In genomic region chr11:124762077-124762623, GRCh38 we compare ENCODE assay signal across 8 cellular contexts. TPM values are rescaled to one million over a fixed set of nuclear protein-coding genes. Genes with fewer than 3 reads are reported as not detected.
DNase-seq lines count a peak whose midpoint lies in the region; ATAC-seq and TF ChIP-seq lines count a peak whose summit lies in the region.

TSS of gene ESAM (minus strand) at chr11:124762290. CDS start at chr11:124762154, 136 bp downstream.

- peaks cover 40% of the 10 kb centered on the region for H3K27me3 ChIP-seq in effector memory CD4-positive, alpha-beta T cell (replicated peaks; ENCODE audit: control insufficient read depth, insufficient read depth, low read length, poor library complexity, severe bottlenecking)
- H3K27me3 ChIP-seq in mucosa of stomach (ENCODE audit: control insufficient read depth, insufficient read depth, low read length) = peaks cover 37% of the 10 kb centered on the region

- H3K27me3 Mint-ChIP-seq in activated CD4-positive, alpha-beta T cell treated with anti-CD3 and anti-CD28 coated beads, Interleukin-2, amount 10 ng/mL, durations not matched to agents 7 days and 5 days = peaks cover 42% of the 10 kb centered on the region
- H3K27me3 Mint-ChIP-seq in stimulated activated naive CD8-positive, alpha-beta T cell treated with anti-CD3 and anti-CD28 coated beads, Interleukin-15, amount 100 ng/mL, for 72 hours = peaks cover 47% of the 10 kb centered on the region

- H3K4me3 ChIP-seq in effector memory CD4-positive, alpha-beta T cell (ENCODE audit: insufficient read depth, low read depth, low read length, poor library complexity, severe bottlenecking) = peak within 1 kb of the TSS; percentile 70
- peak within 1 kb of the TSS; percentile 47 for H3K4me3 ChIP-seq in mucosa of stomach (ENCODE audit: low read length)

- no peaks in the 10 kb centered on the region for H3K36me3 ChIP-seq in effector memory CD4-positive, alpha-beta T cell (ENCODE audit: control insufficient read depth, insufficient read depth, low read length)
- no peaks in the 10 kb centered on the region for H3K36me3 ChIP-seq in mucosa of stomach (ENCODE audit: control insufficient read depth, insufficient read depth, low read length)

- no peaks in the 10 kb centered on the region for H3K9me3 Mint-ChIP-seq in activated CD4-positive, alpha-beta T cell treated with anti-CD3 and anti-CD28 coated beads, Interleukin-2, amount 10 ng/mL, durations not matched to agents 7 days and 5 days
- no peaks in the 10 kb centered on the region for H3K9me3 Mint-ChIP-seq in stimulated activated naive CD8-positive, alpha-beta T cell treated with anti-CD3 and anti-CD28 coated beads, Interleukin-15, amount 100 ng/mL, for 72 hours

- H3K36me3 Mint-ChIP-seq in activated CD4-positive, alpha-beta T cell treated with anti-CD3 and anti-CD28 coated beads, Interleukin-2, amount 10 ng/mL, durations not matched to agents 7 days and 5 days (ENCODE audit: low read depth) = peaks cover 5% of the 10 kb centered on the region

- H3K9ac ChIP-seq in mucosa of stomach (ENCODE audit: low read length) = peak within 1 kb of the TSS; percentile 61

- H3K4me1 ChIP-seq in effector memory CD4-positive, alpha-beta T cell (ENCODE audit: control insufficient read depth, insufficient read depth, low read length, poor library complexity, severe bottlenecking) = peaks cover 37% of the 10 kb centered on the region
- H3K4me1 ChIP-seq in mucosa of stomach (ENCODE audit: control insufficient read depth, insufficient read depth, low read length) = peaks cover 50% of the 10 kb centered on the region

- H3K4me3 Mint-ChIP-seq in activated CD4-positive, alpha-beta T cell treated with anti-CD3 and anti-CD28 coated beads, Interleukin-2, amount 10 ng/mL, durations not matched to agents 7 days and 5 days = peak within 1 kb of the TSS; percentile 85
- H3K4me3 Mint-ChIP-seq in stimulated activated naive CD8-positive, alpha-beta T cell treated with anti-CD3 and anti-CD28 coated beads, Interleukin-15, amount 100 ng/mL, for 72 hours = peak within 1 kb of the TSS; percentile 90 to 93

- TF ChIP-seq CTCF in RWPE1 (conservative IDR thresholded peaks at IDR 0.05; ENCODE audit: low read depth) = no peak

- no peak within 1 kb of the TSS for H3K27ac ChIP-seq in effector memory CD4-positive, alpha-beta T cell (ENCODE audit: insufficient read depth, low read length, poor library complexity, severe bottlenecking)
- no peak within 1 kb of the TSS for H3K27ac ChIP-seq in RWPE1

- POLR2A ChIA-PET in activated CD4-positive, alpha-beta T cell treated with anti-CD3 and anti-CD28 coated beads, Interleukin-2, amount 10 ng/mL, durations not matched to agents 7 days and 5 days (lab: Charles Lee) = no interaction called here
- POLR2A ChIA-PET in RWPE1 (lab: Yijun Ruan, JAX; ENCODE audit: low non-redundant PET) = interaction anchor here (0.6 kb wide), 1 partner anchor 45 kb away, joined by 5 read pairs; no protein-coding TSS in a partner anchor

- ATAC-seq in GM21381 (IDR thresholded peaks at IDR 0.05; ENCODE audit: unreplicated experiment) = peak; percentile 59
- ATAC-seq in stimulated activated naive CD8-positive, alpha-beta T cell treated with anti-CD3 and anti-CD28 coated beads, Interleukin-15, amount 100 ng/mL, for 72 hours = peak; percentile 76

- no peaks in the 10 kb centered on the region for H3K9me3 ChIP-seq in effector memory CD4-positive, alpha-beta T cell (ENCODE audit: control insufficient read depth, low read length)
- no peaks in the 10 kb centered on the region for H3K9me3 ChIP-seq in mucosa of stomach (ENCODE audit: control insufficient read depth, low read length)

- H3K27ac Mint-ChIP-seq in activated CD4-positive, alpha-beta T cell treated with anti-CD3 and anti-CD28 coated beads, Interleukin-2, amount 10 ng/mL, durations not matched to agents 7 days and 5 days = peak within 1 kb of the TSS; percentile 7
- no peak within 1 kb of the TSS for H3K27ac Mint-ChIP-seq in stimulated activated naive CD8-positive, alpha-beta T cell treated with anti-CD3 and anti-CD28 coated beads, Interleukin-15, amount 100 ng/mL, for 72 hours

- DNase-seq in COLO668 (lab: John Stamatoyannopoulos, UW; ENCODE audit: unreplicated experiment) (peak; percentile 62), HuH-7.5 (ENCODE audit: low spot score) (peak; percentile 72), RWPE1 (ENCODE audit: low spot score) (no peak)
- peak; percentile 69 for DNase-seq in activated CD4-positive, alpha-beta T cell treated with anti-CD3 and anti-CD28 coated beads, Interleukin-2, amount 10 ng/mL, durations not matched to agents 7 days and 5 days
- peak; percentile 43 to 55 (median 44) for DNase-seq in effector memory CD4-positive, alpha-beta T cell
- peak; percentile 68 for DNase-seq in stimulated activated naive CD8-positive, alpha-beta T cell treated with anti-CD3 and anti-CD28 coated beads, Interleukin-15, amount 100 ng/mL, for 72 hours

- peaks cover 23% of the 10 kb centered on the region for H3K4me1 Mint-ChIP-seq in activated CD4-positive, alpha-beta T cell treated with anti-CD3 and anti-CD28 coated beads, Interleukin-2, amount 10 ng/mL, durations not matched to agents 7 days and 5 days
- peaks cover 51% of the 10 kb centered on the region for H3K4me1 Mint-ChIP-seq in stimulated activated naive CD8-positive, alpha-beta T cell treated with anti-CD3 and anti-CD28 coated beads, Interleukin-15, amount 100 ng/mL, for 72 hours

- CTCF ChIA-PET in activated CD4-positive, alpha-beta T cell treated with anti-CD3 and anti-CD28 coated beads, Interleukin-2, amount 10 ng/mL, durations not matched to agents 7 days and 5 days (lab: Charles Lee) = interaction anchor here (0.5 to 3.6 kb wide), 18 partner anchors 9 to 806 kb away, joined by 3 to 22 read pairs (median 6); partner anchors contain the start of genes SIAE and SPA17
- CTCF ChIA-PET in RWPE1 (lab: Yijun Ruan, JAX) = interaction anchor here (0.5 to 2.8 kb wide), 12 partner anchors 9 to 129 kb away, joined by 3 to 18 read pairs (median 4); partner anchors contain the start of genes SIAE, SPA17 and VSIG2

RNA-seq across cellular contexts. Expression of gene ESAM, which starts in this region (rescaled TPM):
- total RNA-seq in activated CD4-positive, alpha-beta T cell treated with anti-CD3 and anti-CD28 coated beads, Interleukin-2, amount 10 ng/mL, durations not matched to agents 7 days and 5 days = under 1 TPM; 0.19 to 0.45 TPM

Comparison
In these comparisons a context has a peak if more than half of its experiments do, and no peak if none do; other contexts are left out.
1. Peak in DNase-seq in activated CD4-positive, alpha-beta T cell treated with anti-CD3 and anti-CD28 coated beads, Interleukin-2, amount 10 ng/mL, durations not matched to agents 7 days and 5 days; RNA of the gene not detected or under 1 TPM.